Comparison of ENCODE assay signal across 9 cellular contexts in genomic region chr11:117796456-117797428, GRCh38. TPM values are rescaled to one million over a fixed set of nuclear protein-coding genes. Genes with fewer than 3 reads are reported as not detected.
A peak's percentile ranks its signal among the peaks of the same experiment; 100 is the strongest.
DNase-seq lines count a peak whose midpoint lies in the region; ATAC-seq and TF ChIP-seq lines count a peak whose summit lies in the region.
"Had no signal": no experiment of that assay in that cellular context is flagged by ENCODE, and none has a peak within 500 bp of the region (broad histone marks: within the 10 kb centered on the region; RNA-seq: fewer than 3 reads in every experiment).

DSCAML1 (minus strand) TSS chr11:117797216; CDS start chr11:117797079, 137 bp downstream.

- peak; percentile 64 for DNase-seq in NCI-H146 (lab: John Stamatoyannopoulos, UW)
- DNase-seq in NCI-H146 treated with DMSO at 0.1 percent for 48 hours (lab: John Stamatoyannopoulos, UW; ENCODE audit: unreplicated experiment), result no peak
- peak; percentile 56 to 59 for DNase-seq in activated T-cell treated with anti-CD3 and anti-CD28 coated beads, Interleukin-2, amount 50 U/mL, for 72 hours
- peak; percentile 60 to 83 (median 77) for DNase-seq in right cardiac atrium
- no peak for DNase-seq in sigmoid colon
- DNase-seq in NOMO-1 treated with DMSO at 0.1 percent for 48 hours (lab: John Stamatoyannopoulos, UW; ENCODE audit: unreplicated experiment), result no peak
- no peak for DNase-seq in SHP77 treated with DMSO at 0.1 percent for 48 hours (lab: John Stamatoyannopoulos, UW)
- DNase-seq in HCEC 1CT, result no peak

- peak within 1 kb of the TSS; percentile 36 for H3K4me3 ChIP-seq in right cardiac atrium (ENCODE audit: low read length)
- H3K4me3 ChIP-seq in sigmoid colon, result peak within 1 kb of the TSS in 3 of 4 donors; percentile 35 to 45 (median 41)

- no peak for TF ChIP-seq POLR2A in sigmoid colon (IDR thresholded peaks at IDR 0.05)

- no peak within 1 kb of the TSS for H3K27ac Mint-ChIP-seq in activated T-cell treated with anti-CD3 and anti-CD28 coated beads, Interleukin-2, amount 50 U/mL, for 72 hours

- H3K4me1 ChIP-seq in right cardiac atrium (ENCODE audit: control insufficient read depth, insufficient read depth, low read length), result peaks cover 2% of the 10 kb centered on the region
- peaks cover 0 to 22% (median 21%) of the 10 kb centered on the region in 4 donors for H3K4me1 ChIP-seq in sigmoid colon

- no peak for TF ChIP-seq EP300 in sigmoid colon (IDR thresholded peaks at IDR 0.05)

- TF ChIP-seq CTCF in sigmoid colon (IDR thresholded peaks at IDR 0.05), result no peak

- H3K9me3 Mint-ChIP-seq in activated T-cell treated with anti-CD3 and anti-CD28 coated beads, Interleukin-2, amount 50 U/mL, for 72 hours, result no peaks in the 10 kb centered on the region

- WGBS in right cardiac atrium, result 2% methylated on average over 97 of the region's 97 CpGs
- WGBS in sigmoid colon, 2 donors, result 4 to 6% methylated on average over 97 of the region's 97 CpGs

- peaks cover 0 to 3% of the 10 kb centered on the region in 2 donors for H3K36me3 Mint-ChIP-seq in activated T-cell treated with anti-CD3 and anti-CD28 coated beads, Interleukin-2, amount 50 U/mL, for 72 hours (ENCODE audit: insufficient read depth in 2 of 2)

- peaks cover 15% of the 10 kb centered on the region for H3K4me1 Mint-ChIP-seq in activated T-cell treated with anti-CD3 and anti-CD28 coated beads, Interleukin-2, amount 50 U/mL, for 72 hours (ENCODE audit: low read depth)

- peak within 1 kb of the TSS; percentile 69 to 73 for H3K4me3 Mint-ChIP-seq in activated T-cell treated with anti-CD3 and anti-CD28 coated beads, Interleukin-2, amount 50 U/mL, for 72 hours

- no peaks in the 10 kb centered on the region for H3K9me3 ChIP-seq in right cardiac atrium (ENCODE audit: control insufficient read depth, low read length)
- H3K9me3 ChIP-seq in sigmoid colon, result no peaks in the 10 kb centered on the region

- H3K27ac ChIP-seq in right cardiac atrium (ENCODE audit: low read length), result no peak within 1 kb of the TSS
- no peak within 1 kb of the TSS for H3K27ac ChIP-seq in sigmoid colon

- H3K27me3 Mint-ChIP-seq in activated T-cell treated with anti-CD3 and anti-CD28 coated beads, Interleukin-2, amount 50 U/mL, for 72 hours (ENCODE audit: low read depth), result peaks cover 68% of the 10 kb centered on the region

- peak; percentile 90 to 93 for ATAC-seq in activated T-cell treated with anti-CD3 and anti-CD28 coated beads, Interleukin-2, amount 50 U/mL, for 72 hours (replicated peaks in 1 of 2)
- ATAC-seq in right cardiac atrium, result peak; percentile 81 to 82

- H3K36me3 ChIP-seq in sigmoid colon, result no peaks in the 10 kb centered on the region

- H3K27me3 ChIP-seq in right cardiac atrium (ENCODE audit: control insufficient read depth, insufficient read depth), result no peaks in the 10 kb centered on the region
- peaks cover 24 to 60% (median 33%) of the 10 kb centered on the region in 3 donors for H3K27me3 ChIP-seq in sigmoid colon

- intact Hi-C loops in right cardiac atrium (cut with DNase I), result no loop called here
- intact Hi-C loops in sigmoid colon (cut with DNase I), result no loop called here

RNA-seq across cellular contexts. Expression of gene DSCAML1, which starts in this region (rescaled TPM):
- total RNA-seq in activated T-cell treated with anti-CD3 and anti-CD28 coated beads, Interleukin-2, amount 50 U/mL, for 72 hours, result 1 to 10 TPM; 1.5 to 2.5 TPM
- 1 to 10 TPM in 2 of 4 donors, under 1 TPM in 2; 0.45 to 1.4 (median 1.1) TPM for total RNA-seq in right cardiac atrium
- polyA plus RNA-seq in right cardiac atrium, result 0.70 TPM
- 1 to 10 TPM; 1.1 to 7.5 (median 2.2) TPM for total RNA-seq in sigmoid colon
- polyA plus RNA-seq in sigmoid colon, result 1 to 10 TPM in 1 of 3 donors, under 1 TPM in 2; under 0.01 to 1.2 (median 0.23) TPM
- polyA plus RNA-seq: AG04450 had no signal

Comparison
In these comparisons a context has a peak if more than half of its experiments do, and no peak if none do; other contexts are left out.
1. DNase-seq: peak in NCI-H146 (single experiment), activated T-cell treated with anti-CD3 and anti-CD28 coated beads, Interleukin-2, amount 50 U/mL, for 72 hours (2 of 2) and right cardiac atrium (3 of 3); none in NCI-H146 treated with DMSO at 0.1 percent for 48 hours (single experiment), sigmoid colon (single experiment), NOMO-1 treated with DMSO at 0.1 percent for 48 hours (single experiment), SHP77 treated with DMSO at 0.1 percent for 48 hours (single experiment) and HCEC 1CT (single experiment).